In the genomic region with DNA sequence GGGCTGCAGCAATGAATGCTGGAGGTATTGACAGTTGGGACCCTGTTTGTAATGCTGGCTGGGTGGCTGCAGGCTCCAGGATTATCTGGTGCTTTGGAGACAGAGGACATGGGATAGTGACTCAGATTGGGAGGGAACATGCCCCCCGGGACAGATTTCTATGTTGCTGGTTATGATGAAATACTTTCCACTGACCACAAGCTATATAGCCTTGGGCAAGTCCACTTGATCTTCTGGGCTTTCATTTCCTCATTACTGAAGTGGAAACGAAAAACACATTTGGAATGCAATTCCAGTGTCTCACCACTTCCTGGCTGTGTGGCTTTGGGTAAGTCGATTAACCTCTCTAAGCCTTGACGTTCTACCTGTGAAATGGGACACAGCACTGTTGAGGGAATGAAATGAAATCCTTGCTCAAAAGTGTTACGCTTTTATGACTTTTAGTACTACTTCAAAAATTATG, we compare ENCODE assay signal across 8 cellular contexts. TPM values are rescaled to one million over a fixed set of nuclear protein-coding genes. Genes with fewer than 3 reads are reported as not detected.
DNase-seq lines count a peak whose midpoint lies in the region; ATAC-seq, FAIRE-seq and TF ChIP-seq lines count a peak whose summit lies in the region.

No MANE protein-coding gene starts in this region.

- FAIRE-seq in pancreas (lab: Jason Lieb, UNC) = no peak

- H3K4me3 ChIP-seq in pancreas = no peak overlapping the region

- peak; percentile 74 for DNase-seq in Calu3
- peak; percentile 89 for DNase-seq in RWPE1 (ENCODE audit: low spot score)
- no peak for DNase-seq in epithelial cell of prostate (ENCODE audit: low read depth, low spot score)
- peak in 1 of 6 donors; percentile 41 for DNase-seq in pancreas
- DNase-seq in GM10248 (ENCODE audit: extremely low spot score) = no peak
- no peak for DNase-seq in NCI-H146 treated with DMSO at 0.1 percent for 48 hours (lab: John Stamatoyannopoulos, UW; ENCODE audit: unreplicated experiment)
- no peak for DNase-seq in stimulated activated CD4-positive, alpha-beta T cell treated with anti-CD3 and anti-CD28 coated beads, Interleukin-12 subunit alpha, Interleukin-12 subunit beta, amount 100 ng/mL, for 4 hours

- intact Hi-C loops in Calu3 (cut with micrococcal nuclease; ENCODE audit: unreplicated experiment) (no loop called here), pancreas (cut with DNase I) (no loop called here)

- POLR2A ChIA-PET in RWPE1 (lab: Yijun Ruan, JAX; ENCODE audit: low non-redundant PET) = no interaction called here
- POLR2A ChIA-PET in GM10248 (lab: Yijun Ruan, JAX) = no interaction called here

- H3K27me3 Mint-ChIP-seq in Calu3 (ENCODE audit: unreplicated experiment) = no peaks in the 10 kb centered on the region

- H3K27me3 ChIP-seq in pancreas = no peaks in the 10 kb centered on the region

- peaks cover 22% of the 10 kb centered on the region for H3K4me1 Mint-ChIP-seq in Calu3 (ENCODE audit: low read depth, unreplicated experiment)

- WGBS in pancreas, 2 donors = 56 to 74% methylated on average over 5 of the region's 5 CpGs

- H3K27ac Mint-ChIP-seq in Calu3 (ENCODE audit: unreplicated experiment) = peak overlapping the region; percentile 85

- H3K4me3 Mint-ChIP-seq in Calu3 (ENCODE audit: low read depth, unreplicated experiment) = no peak overlapping the region

- H3K36me3 ChIP-seq in pancreas = no peaks in the 10 kb centered on the region

- H3K4me1 ChIP-seq in pancreas = peaks cover 0 to 3% (median 0%) of the 10 kb centered on the region in 3 donors

- H3K27ac ChIP-seq in RWPE1 (peak overlapping the region; percentile 73), epithelial cell of prostate (peak overlapping the region; percentile 54), pancreas (peak overlapping the region in 2 of 4 donors; percentile 23 to 33)

- H3K9me3 ChIP-seq in pancreas = no peaks in the 10 kb centered on the region

- CTCF ChIA-PET in Calu3 (lab: Charles Lee) (no interaction called here), RWPE1 (lab: Yijun Ruan, JAX) (no interaction called here), GM10248 (lab: Yijun Ruan, JAX) (no interaction called here)

- peaks cover 12% of the 10 kb centered on the region for H3K36me3 Mint-ChIP-seq in Calu3 (ENCODE audit: insufficient read depth, unreplicated experiment)

- no TSS peak for BruUV-seq in Calu3 (replicated peaks; lab: Mats Ljungman, UMichigan)

- TF ChIP-seq CTCF in Calu3 (IDR thresholded peaks at IDR 0.05; ENCODE audit: unreplicated experiment) (no peak), RWPE1 (conservative IDR thresholded peaks at IDR 0.05; ENCODE audit: low read depth) (no peak), pancreas (IDR thresholded peaks at IDR 0.05) (peak in 1 of 4 donors; percentile 11), GM10248 (IDR thresholded peaks at IDR 0.05; ENCODE audit: control extremely low read depth, extremely low read depth, low read depth, missing control alignments) (no peak)

- no peaks in the 10 kb centered on the region for H3K9me3 Mint-ChIP-seq in Calu3 (ENCODE audit: low read depth, unreplicated experiment)

- ATAC-seq in HG02759 (IDR thresholded peaks at IDR 0.05; ENCODE audit: unreplicated experiment) = peak; percentile 53
- peak in 3 of 4 donors; percentile 75 to 90 (median 90) for ATAC-seq in pancreas

RNA-seq across cellular contexts. Expression of a gene that starts 6.3 kb away (rescaled TPM):
- 83.0 and 91.1 TPM in 2 replicates for total RNA-seq in Calu3 (2022)
- total RNA-seq in pancreas = 10 to 100 TPM; 39.4 to 80.4 (median 52.0) TPM
- 10 to 100 TPM; 73.1 to 83.4 TPM for polyA plus RNA-seq in pancreas

RNA-seq across cellular contexts. Expression of a gene that starts 29.4 kb away (rescaled TPM):
- total RNA-seq in Calu3 (2022) (27.4 and 28.4 TPM in 2 replicates), pancreas (1 to 10 TPM; 4.8 to 8.6 (median 5.4) TPM)
- 1 to 10 TPM; 5.0 to 8.9 TPM for polyA plus RNA-seq in pancreas

RNA-seq across cellular contexts. Expression of a gene that starts 29.7 kb away (rescaled TPM):
- total RNA-seq in Calu3 (2022) (104 and 112 TPM in 2 replicates), pancreas (10 to 100 TPM; 30.0 to 71.4 (median 54.6) TPM)
- 10 to 100 TPM; 51.8 to 59.7 TPM for polyA plus RNA-seq in pancreas

Comparison
In these comparisons a context has a peak if more than half of its experiments do, and no peak if none do; other contexts are left out.
1. DNase-seq: peak in Calu3 (single experiment) and RWPE1 (single experiment); none in epithelial cell of prostate (single experiment), GM10248 (single experiment), NCI-H146 treated with DMSO at 0.1 percent for 48 hours (single experiment) and stimulated activated CD4-positive, alpha-beta T cell treated with anti-CD3 and anti-CD28 coated beads, Interleukin-12 subunit alpha, Interleukin-12 subunit beta, amount 100 ng/mL, for 4 hours (single experiment).